ENCODE assay signal across 1 cellular context in the genomic region with DNA sequence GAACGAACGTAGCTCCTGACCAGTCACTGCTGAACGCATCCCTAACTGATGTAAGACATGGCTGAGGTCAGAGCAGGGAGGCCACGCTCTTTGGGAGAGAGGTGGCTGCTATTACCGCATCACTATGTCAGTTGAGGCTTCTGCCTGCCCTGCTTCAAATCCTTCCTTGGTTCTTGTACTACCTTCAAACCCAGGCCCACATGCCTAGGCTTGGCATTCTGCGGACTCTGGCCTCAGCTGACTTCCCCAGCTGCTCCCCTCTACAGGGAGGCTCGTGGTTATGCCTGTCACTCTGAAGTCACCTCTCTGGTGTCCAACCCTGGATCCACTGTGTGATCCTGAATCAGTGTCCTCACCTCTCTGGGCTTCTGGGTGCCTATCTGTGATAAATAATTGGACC.
TF ChIP-seq lines count a peak whose summit lies in the region.

No MANE protein-coding gene starts in this region.

TF ChIP-seq in H1, 55 proteins besides CTCF, POLR2A, EP300 and RAD21:
- TF ChIP-seq SIN3A (conservative IDR thresholded peaks at IDR 0.05 in 1 of 2, IDR thresholded peaks at IDR 0.05 in 1 of 2; ENCODE audit: low read depth in 1 of 2, low read length in 2 of 2) (no peak), FOSL1 (IDR thresholded peaks at IDR 0.05; ENCODE audit: insufficient read depth, low read depth, low read length) (no peak), CREB1 (IDR thresholded peaks at IDR 0.05) (no peak), POU5F1 (IDR thresholded peaks at IDR 0.05; ENCODE audit: low read depth, low read length) (no peak), ZNF274 (IDR thresholded peaks at IDR 0.05; ENCODE audit: borderline replicate concordance, extremely low read depth, low read length) (no peak), NRF1 (IDR thresholded peaks at IDR 0.05; ENCODE audit: low read depth, low read length) (no peak), KDM4A (IDR thresholded peaks at IDR 0.05; ENCODE audit: low read depth, low read length, severe bottlenecking) (no peak), JUND (IDR thresholded peaks at IDR 0.05; ENCODE audit: low read length) (no peak), TAF1 (IDR thresholded peaks at IDR 0.05; ENCODE audit: low read depth, low read length) (no peak), RBBP5 (IDR thresholded peaks at IDR 0.05; ENCODE audit: borderline replicate concordance, low read depth, low read length) (no peak), SP1 (IDR thresholded peaks at IDR 0.05; ENCODE audit: low read depth, low read length) (no peak), JUN (IDR thresholded peaks at IDR 0.05; ENCODE audit: low read depth, low read length) (no peak), SUZ12 (IDR thresholded peaks at IDR 0.05; ENCODE audit: low read length) (no peak)
- TF ChIP-seq, protein P1, sequence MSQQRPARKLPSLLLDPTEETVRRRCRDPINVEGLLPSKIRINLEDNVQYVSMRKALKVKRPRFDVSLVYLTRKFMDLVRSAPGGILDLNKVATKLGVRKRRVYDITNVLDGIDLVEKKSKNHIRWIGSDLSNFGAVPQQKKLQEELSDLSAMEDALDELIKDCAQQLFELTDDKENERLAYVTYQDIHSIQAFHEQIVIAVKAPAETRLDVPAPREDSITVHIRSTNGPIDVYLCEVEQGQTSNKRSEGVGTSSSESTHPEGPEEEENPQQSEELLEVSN (IDR thresholded peaks at IDR 0.05), result no peak
